ENCODE assay signal across 8 cellular contexts in the genomic region with DNA sequence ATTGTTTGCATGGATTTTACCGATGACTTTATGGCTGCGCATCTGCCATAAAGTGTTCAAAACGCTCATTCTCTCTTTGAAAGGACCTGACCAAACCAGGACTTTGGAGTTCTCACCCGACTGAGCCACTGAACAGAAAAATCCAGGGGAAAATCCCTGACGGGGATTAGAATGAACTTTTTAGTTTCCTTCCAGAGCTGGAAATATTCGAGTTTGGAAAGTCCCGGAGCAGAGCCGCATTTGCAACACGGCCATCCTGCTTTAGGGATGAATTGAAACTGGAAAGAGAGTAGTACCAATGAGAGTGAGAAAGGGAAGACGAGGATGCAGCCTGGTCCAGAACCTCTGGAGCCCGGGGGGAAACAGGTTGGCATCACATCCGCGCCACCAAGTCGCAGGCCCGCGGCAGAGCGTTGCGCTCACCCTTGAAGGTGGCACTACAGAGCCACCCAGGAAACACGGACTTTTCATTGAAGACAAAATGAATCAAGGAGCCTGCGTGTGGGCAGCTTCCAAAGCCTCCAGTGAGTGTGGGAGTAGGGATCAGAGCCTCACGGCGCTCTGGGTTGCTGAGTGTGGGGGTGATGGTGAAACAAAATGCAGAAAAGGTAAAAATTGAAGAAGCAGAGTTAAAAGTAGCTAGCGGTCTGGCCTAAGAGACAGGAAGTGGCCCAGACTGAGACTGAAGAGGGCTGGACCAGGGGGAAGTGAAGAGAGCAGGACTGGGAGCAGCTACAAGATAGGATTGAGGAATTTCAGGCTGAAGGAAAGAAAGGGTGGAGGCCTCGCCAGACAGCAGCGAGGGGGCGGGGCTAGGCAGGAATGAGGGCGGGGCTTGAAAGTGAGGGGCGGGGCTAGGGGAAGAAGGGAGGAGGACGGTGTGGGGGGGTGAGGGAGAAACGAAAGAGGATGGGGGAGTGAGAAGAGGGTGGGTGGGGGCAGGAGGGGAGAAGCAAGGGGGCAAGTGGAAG. TPM values are rescaled to one million over a fixed set of nuclear protein-coding genes. Genes with fewer than 3 reads are reported as not detected.
DNase-seq lines count a peak whose midpoint lies in the region; ATAC-seq and TF ChIP-seq lines count a peak whose summit lies in the region.

No MANE protein-coding gene starts in this region.

- DNase-seq in Panc1 (ENCODE audit: low read depth, low spot score): no peak
- peak; percentile 47 for DNase-seq in activated gamma-delta T cell treated with Interleukin-2 at 50 U/mL for 16 hours
- DNase-seq in fibroblast of the aortic adventitia (ENCODE audit: low read depth): peak; percentile 88
- peak; percentile 80 for DNase-seq in neural progenitor cell (ENCODE audit: low spot score)
- DNase-seq in stimulated activated naive CD8-positive, alpha-beta T cell treated with anti-CD3 and anti-CD28 coated beads, Interleukin-15, amount 100 ng/mL, for 72 hours: peak; percentile 45 to 47
- DNase-seq in KG1 (lab: John Stamatoyannopoulos, UW): no peak

- peak overlapping the region; percentile 83 for H3K4me2 ChIP-seq in neural progenitor cell

- peak overlapping the region; percentile 84 for H3K27ac Mint-ChIP-seq in neural progenitor cell
- H3K27ac Mint-ChIP-seq in stimulated activated naive CD8-positive, alpha-beta T cell treated with anti-CD3 and anti-CD28 coated beads, Interleukin-15, amount 100 ng/mL, for 72 hours: peak overlapping the region; percentile 64 to 81

- peaks cover 51% of the 10 kb centered on the region for H3K79me2 ChIP-seq in neural progenitor cell (ENCODE audit: low read depth)

- H3K4me3 Mint-ChIP-seq in neural progenitor cell: peak overlapping the region; percentile 85
- H3K4me3 Mint-ChIP-seq in stimulated activated naive CD8-positive, alpha-beta T cell treated with anti-CD3 and anti-CD28 coated beads, Interleukin-15, amount 100 ng/mL, for 72 hours: peak overlapping the region; percentile 90 to 92

- TF ChIP-seq CTCF in Panc1 (IDR thresholded peaks at IDR 0.05): no peak
- TF ChIP-seq CTCF in fibroblast of the aortic adventitia (IDR thresholded peaks at IDR 0.05; ENCODE audit: insufficient read depth, low read length): no peak
- TF ChIP-seq CTCF in neural progenitor cell (IDR thresholded peaks at IDR 0.05): no peak

- peaks cover 59% of the 10 kb centered on the region for H3F3A ChIP-seq in neural progenitor cell (ENCODE audit: low read depth)

- H4K20me1 ChIP-seq in neural progenitor cell (ENCODE audit: low read depth): peaks cover 2% of the 10 kb centered on the region

- intact Hi-C loops in Panc1 (cut with micrococcal nuclease; ENCODE audit: unreplicated experiment): no loop called here

- ATAC-seq in Panc1 (peak; percentile 63), HG03521 (IDR thresholded peaks at IDR 0.05; ENCODE audit: unreplicated experiment) (no peak)
- ATAC-seq in stimulated activated naive CD8-positive, alpha-beta T cell treated with anti-CD3 and anti-CD28 coated beads, Interleukin-15, amount 100 ng/mL, for 72 hours: peak; percentile 54

- CTCF ChIA-PET in Panc1 (lab: Charles Lee): interaction anchor here (0.5 kb wide), 1 partner anchor 137 kb away, joined by 4 read pairs; no protein-coding TSS in a partner anchor

- H3K36me3 ChIP-seq in Panc1 (ENCODE audit: control insufficient read depth, insufficient read depth, low read length) (peaks cover 2% of the 10 kb centered on the region; the same call in 1 of the 2 replicates), neural progenitor cell (no peaks in the 10 kb centered on the region)

- H3K9me3 ChIP-seq in Panc1 (ENCODE audit: control insufficient read depth, insufficient read depth, low read depth, low read length): no peaks in the 10 kb centered on the region
- H3K9me3 ChIP-seq in neural progenitor cell (ENCODE audit: low read depth): no peaks in the 10 kb centered on the region

- no TSS peak for BruUV-seq in Panc1 (replicated peaks; lab: Mats Ljungman, UMichigan)

- POLR2A ChIA-PET in Panc1 (lab: Charles Lee): interaction anchor here (0.6 to 0.7 kb wide), 3 partner anchors 39 to 210 kb away, joined by 3 to 4 read pairs (median 3); no protein-coding TSS in a partner anchor

- H3K4me3 ChIP-seq in GM08714 (ENCODE audit: low read length) (peak overlapping the region; percentile 22; the same call in 1 of the 2 replicates), Panc1 (ENCODE audit: low read depth in 2 of 2, low read length in 2 of 2) (peak overlapping the region; percentile 52 to 72), fibroblast of the aortic adventitia (ENCODE audit: low read depth, low read length) (peak overlapping the region; percentile 78), neural progenitor cell (peak overlapping the region; percentile 96)

- peaks cover 2% of the 10 kb centered on the region for H3K36me3 Mint-ChIP-seq in neural progenitor cell

- H3K27me3 ChIP-seq in Panc1 (ENCODE audit: control insufficient read depth, insufficient read depth, low read length) (no peaks in the 10 kb centered on the region), neural progenitor cell (no peaks in the 10 kb centered on the region)

- H3K27ac ChIP-seq in Panc1 (ENCODE audit: low read length) (peak overlapping the region; percentile 84), neural progenitor cell (peak overlapping the region; percentile 91)

- no peaks in the 10 kb centered on the region for H3K9me3 Mint-ChIP-seq in neural progenitor cell
- no peaks in the 10 kb centered on the region for H3K9me3 Mint-ChIP-seq in stimulated activated naive CD8-positive, alpha-beta T cell treated with anti-CD3 and anti-CD28 coated beads, Interleukin-15, amount 100 ng/mL, for 72 hours

- in situ Hi-C loops in Panc1 (cut with HindIII; ENCODE audit: low pct_unique_long_range_greater_than_20kb, low sequenced_read_pairs): no loop called here

- peaks cover 54% of the 10 kb centered on the region for H3K4me1 Mint-ChIP-seq in neural progenitor cell
- peaks cover 60% of the 10 kb centered on the region for H3K4me1 Mint-ChIP-seq in stimulated activated naive CD8-positive, alpha-beta T cell treated with anti-CD3 and anti-CD28 coated beads, Interleukin-15, amount 100 ng/mL, for 72 hours

- H3K27me3 Mint-ChIP-seq in neural progenitor cell (ENCODE audit: insufficient read depth, low read depth): peaks cover 6% of the 10 kb centered on the region
- no peaks in the 10 kb centered on the region for H3K27me3 Mint-ChIP-seq in stimulated activated naive CD8-positive, alpha-beta T cell treated with anti-CD3 and anti-CD28 coated beads, Interleukin-15, amount 100 ng/mL, for 72 hours

- no peak overlapping the region for H2AFZ ChIP-seq in neural progenitor cell (replicated peaks)

- H3K4me1 ChIP-seq in Panc1 (ENCODE audit: control insufficient read depth, insufficient read depth, low read length) (peaks cover 44% of the 10 kb centered on the region), neural progenitor cell (peaks cover 44% of the 10 kb centered on the region)

- H3K9ac ChIP-seq in neural progenitor cell: peak overlapping the region; percentile 7

RNA-seq across cellular contexts. Expression of gene SMURF1, which starts 1.9 kb away (rescaled TPM):
- total RNA-seq in Panc1 (2021; ENCODE audit: unreplicated experiment) (47.0 TPM), fibroblast of the aortic adventitia (ENCODE audit: low replicate concordance) (16.0 and 22.6 TPM in 2 replicates), neural progenitor cell (ENCODE audit: low replicate concordance) (31.0 and 34.5 TPM in 2 replicates)
- polyA plus RNA-seq in Panc1 (2012; ENCODE audit: insufficient read length): 23.3 TPM

Comparison
In these comparisons a context has a peak if more than half of its experiments do, and no peak if none do; other contexts are left out.
1. H3K4me3 ChIP-seq: peak in every context shown above with its lines; median percentile 96 in neural progenitor cell; 78 in fibroblast of the aortic adventitia; 62 in Panc1; 22 in GM08714.
2. DNase-seq: peak in activated gamma-delta T cell treated with Interleukin-2 at 50 U/mL for 16 hours (single experiment), fibroblast of the aortic adventitia (single experiment), neural progenitor cell (single experiment) and stimulated activated naive CD8-positive, alpha-beta T cell treated with anti-CD3 and anti-CD28 coated beads, Interleukin-15, amount 100 ng/mL, for 72 hours (2 of 2); none in Panc1 (single experiment) and KG1 (single experiment).